ENCODE assay signal across 4 cellular contexts in the genomic region with DNA sequence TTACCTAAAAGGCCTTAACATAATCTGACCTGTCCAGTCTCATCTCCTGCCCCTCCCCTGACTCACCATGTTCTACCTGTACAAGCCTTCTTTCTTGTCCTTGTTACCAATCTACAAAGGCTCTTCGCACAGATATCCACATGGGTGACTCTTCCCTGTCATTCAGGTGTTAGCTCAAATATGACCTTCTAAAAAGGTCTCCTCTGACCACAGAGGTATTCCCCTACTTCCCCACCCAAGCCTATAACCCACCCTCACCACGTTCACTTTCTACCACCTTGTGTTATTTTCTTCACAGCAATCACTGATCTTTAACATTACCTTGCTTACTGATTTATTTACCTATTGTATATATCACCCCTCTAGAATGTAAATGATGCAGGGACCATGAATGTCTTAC.
"Had no signal": no experiment of that assay in that cellular context is flagged by ENCODE, and none has a peak within 500 bp of the region (broad histone marks: within the 10 kb centered on the region; RNA-seq: fewer than 3 reads in every experiment).

No MANE protein-coding gene starts in this region.

- H3K9me3 Mint-ChIP-seq: GM23338, H9 had no signal

- H3K27ac Mint-ChIP-seq: GM23338, H9 had no signal

- H3K4me3 Mint-ChIP-seq: GM23338, H9 had no signal

- ATAC-seq: GM23338 had no signal

- DNase-seq: H9, HCEC 1CT, IMR-90 had no signal
